8 cellular contexts compared by ENCODE assay signal in the genomic region with DNA sequence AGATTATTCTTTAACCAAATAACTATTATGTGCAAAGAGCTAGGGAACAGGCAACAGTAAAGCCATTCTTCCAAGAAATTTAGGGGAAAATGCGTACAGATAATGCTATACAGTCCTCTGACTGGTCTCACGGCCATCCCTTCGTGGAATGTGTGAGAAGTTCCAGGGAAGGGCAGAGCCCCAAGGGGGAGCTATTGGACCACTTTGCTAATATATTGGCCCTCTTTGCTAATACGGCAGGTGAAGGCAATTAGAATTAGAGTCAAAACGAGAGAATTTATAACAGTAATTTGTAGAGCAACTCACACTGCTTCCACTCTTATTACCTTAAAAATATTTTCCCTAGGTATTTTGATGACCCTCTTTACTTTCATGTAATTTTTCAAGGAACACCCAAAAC.
A peak's percentile ranks its signal among the peaks of the same experiment; 100 is the strongest.
DNase-seq lines count a peak whose midpoint lies in the region; ATAC-seq and TF ChIP-seq lines count a peak whose summit lies in the region.

No MANE protein-coding gene starts in this region.

- peaks cover 29% of the 10 kb centered on the region for H3K27me3 Mint-ChIP-seq in activated naive CD4-positive, alpha-beta T cell treated with anti-CD3 and anti-CD28 coated beads for 36 hours (ENCODE audit: low read depth)
- H3K27me3 Mint-ChIP-seq in nephron (ENCODE audit: low read depth) = peaks cover 10% of the 10 kb centered on the region

- TF ChIP-seq POLR2A in tibial nerve (IDR thresholded peaks at IDR 0.05) = no peak

- CTCF ChIA-PET in activated naive CD4-positive, alpha-beta T cell treated with anti-CD3 and anti-CD28 coated beads for 36 hours (lab: Charles Lee) = interaction anchor here (0.8 to 2.0 kb wide), 3 partner anchors 14 to 1534 kb away, joined by 3 to 6 read pairs (median 3); no protein-coding TSS in a partner anchor

- H3K36me3 Mint-ChIP-seq in activated naive CD4-positive, alpha-beta T cell treated with anti-CD3 and anti-CD28 coated beads for 36 hours (ENCODE audit: low read depth) = no peaks in the 10 kb centered on the region
- no peaks in the 10 kb centered on the region for H3K36me3 Mint-ChIP-seq in nephron (ENCODE audit: low read depth)

- no peak overlapping the region for H3K4me3 Mint-ChIP-seq in activated naive CD4-positive, alpha-beta T cell treated with anti-CD3 and anti-CD28 coated beads for 36 hours
- H3K4me3 Mint-ChIP-seq in nephron = no peak overlapping the region

- DNase-seq in activated naive CD4-positive, alpha-beta T cell treated with anti-CD3 and anti-CD28 coated beads for 36 hours = peak; percentile 20
- DNase-seq in activated naive CD4-positive, alpha-beta T cell (lab: John Stamatoyannopoulos, UW) = no peak
- DNase-seq in MV-4-11 (lab: John Stamatoyannopoulos, UW) = peak; percentile 5
- DNase-seq in astrocyte of the hippocampus (ENCODE audit: low read depth, low spot score) = peak; percentile 48
- no peak for DNase-seq in NCI-H187 (lab: John Stamatoyannopoulos, UW)
- DNase-seq in lower lobe of right lung = no peak
- DNase-seq in tibial nerve (ENCODE audit: low spot score in 2 of 2) = no peak

- WGBS in tibial nerve, 2 donors = 57 to 60% methylated on average over 5 of the region's 5 CpGs

- intact Hi-C loops in activated naive CD4-positive, alpha-beta T cell treated with anti-CD3 and anti-CD28 coated beads for 36 hours (cut with micrococcal nuclease) = loop anchor here (10.0 kb wide), 2 partner anchors 77 to 753 kb away; no protein-coding TSS in a partner anchor
- intact Hi-C loops in lower lobe of right lung (cut with DNase I) = no loop called here

- TF ChIP-seq CTCF in nephron (IDR thresholded peaks at IDR 0.05; ENCODE audit: unreplicated experiment in 3 of 3) (peak; percentile 77 to 85 (median 85)), lower lobe of right lung (IDR thresholded peaks at IDR 0.05) (no peak), tibial nerve (IDR thresholded peaks at IDR 0.05) (no peak)

- H3K4me3 ChIP-seq in lower lobe of right lung (no peak overlapping the region), tibial nerve (no peak overlapping the region)

- no peak for ATAC-seq in lower lobe of right lung

- H3K27ac ChIP-seq in lower lobe of right lung = no peak overlapping the region
- no peak overlapping the region for H3K27ac ChIP-seq in tibial nerve

- H3K27me3 ChIP-seq in lower lobe of right lung (ENCODE audit: low read depth) (peaks cover 3% of the 10 kb centered on the region), tibial nerve (peaks cover 0 to 6% of the 10 kb centered on the region in 2 donors)

- H3K36me3 ChIP-seq in lower lobe of right lung = no peaks in the 10 kb centered on the region
- H3K36me3 ChIP-seq in tibial nerve = no peaks in the 10 kb centered on the region

- no peaks in the 10 kb centered on the region for H3K9me3 Mint-ChIP-seq in activated naive CD4-positive, alpha-beta T cell treated with anti-CD3 and anti-CD28 coated beads for 36 hours
- H3K9me3 Mint-ChIP-seq in nephron = no peaks in the 10 kb centered on the region

- H3K9me3 ChIP-seq in lower lobe of right lung (no peaks in the 10 kb centered on the region), tibial nerve (no peaks in the 10 kb centered on the region)

- H3K27ac Mint-ChIP-seq in activated naive CD4-positive, alpha-beta T cell treated with anti-CD3 and anti-CD28 coated beads for 36 hours = no peak overlapping the region
- H3K27ac Mint-ChIP-seq in nephron = peak overlapping the region; percentile 78 to 91 (median 88)

- H3K4me1 ChIP-seq in lower lobe of right lung (peaks cover 14% of the 10 kb centered on the region), tibial nerve (peaks cover 0 to 8% (median 2%) of the 10 kb centered on the region in 4 donors)

- TF ChIP-seq EP300 in tibial nerve (IDR thresholded peaks at IDR 0.05) = no peak

- H3K4me1 Mint-ChIP-seq in activated naive CD4-positive, alpha-beta T cell treated with anti-CD3 and anti-CD28 coated beads for 36 hours (ENCODE audit: low read depth) = peaks cover 4% of the 10 kb centered on the region
- H3K4me1 Mint-ChIP-seq in nephron = peaks cover 22% of the 10 kb centered on the region

Comparison
In these comparisons a context has a peak if more than half of its experiments do, and no peak if none do; other contexts are left out.
1. DNase-seq: peak in activated naive CD4-positive, alpha-beta T cell treated with anti-CD3 and anti-CD28 coated beads for 36 hours (single experiment), MV-4-11 (single experiment) and astrocyte of the hippocampus (single experiment); none in activated naive CD4-positive, alpha-beta T cell (0 of 4), NCI-H187 (0 of 2), lower lobe of right lung (single experiment) and tibial nerve (0 of 2).
2. CTCF ChIP-seq: peak in nephron (3 of 3); none in lower lobe of right lung (single experiment) and tibial nerve (0 of 5).